In genomic region chr4:94695389-94695788, GRCh38 we compare ENCODE assay signal across 11 cellular contexts.
"Had no signal": no experiment of that assay in that cellular context is flagged by ENCODE, and none has a peak within 500 bp of the region (broad histone marks: within the 10 kb centered on the region; RNA-seq: fewer than 3 reads in every experiment).

No MANE protein-coding gene starts in this region.

- ATAC-seq: activated naive CD4-positive, alpha-beta T cell treated with anti-CD3 and anti-CD28 coated beads, Interleukin-2, amount 50 U/mL, for 72 hours; esophagus mucosa; stimulated activated effector memory CD8-positive, alpha-beta T cell treated with anti-CD3 and anti-CD28 coated beads, Interleukin-12 subunit alpha, Interleukin-12 subunit beta, amount 100 ng/mL, for 72 hours; T-cell had no signal

- H3K4me1 ChIP-seq: testis had no signal

- H3K9me3 ChIP-seq: testis had no signal

- H3K4me3 ChIP-seq: testis had no signal

- H3K27ac ChIP-seq: testis had no signal

- H3K27me3 ChIP-seq: testis had no signal

- DNase-seq: activated CD4-positive, CD25-positive, alpha-beta regulatory T cell; activated gamma-delta T cell treated with Interleukin-2 at 50 U/mL for 16 hours; amniotic stem cell; effector CD4-positive, alpha-beta T cell; immature natural killer cell; stimulated activated CD4-positive, alpha-beta T cell treated with anti-CD3 and anti-CD28 coated beads, Interleukin-2, amount 100 ng/mL, for 48 hours; T-cell; testis had no signal
